Comparison of ENCODE assay signal across 2 cellular contexts in the genomic region with DNA sequence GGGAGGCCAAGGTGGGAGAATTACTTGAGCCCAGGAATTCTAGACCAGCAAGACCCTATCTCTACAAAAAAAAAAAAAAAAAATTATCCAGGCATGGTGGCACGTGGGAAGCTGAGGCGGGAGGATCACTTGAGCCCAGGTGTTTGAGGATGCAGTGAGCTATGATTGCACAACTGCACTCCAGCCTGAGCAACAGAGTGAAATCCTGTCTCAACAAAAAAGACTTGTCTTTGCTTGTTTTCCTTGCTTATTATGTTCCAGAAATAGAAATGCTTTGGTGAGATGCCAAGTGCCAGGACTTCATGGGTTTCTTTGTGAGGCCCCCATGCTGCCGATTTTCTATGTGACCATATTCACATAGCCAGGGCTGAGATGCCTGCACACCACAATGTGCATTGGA.
TF ChIP-seq lines count a peak whose summit lies in the region.

No MANE protein-coding gene starts in this region.

TF ChIP-seq in IMR-90, 13 proteins besides CTCF, POLR2A, EP300 and RAD21 (continued from another document):
- TF ChIP-seq, protein P1, sequence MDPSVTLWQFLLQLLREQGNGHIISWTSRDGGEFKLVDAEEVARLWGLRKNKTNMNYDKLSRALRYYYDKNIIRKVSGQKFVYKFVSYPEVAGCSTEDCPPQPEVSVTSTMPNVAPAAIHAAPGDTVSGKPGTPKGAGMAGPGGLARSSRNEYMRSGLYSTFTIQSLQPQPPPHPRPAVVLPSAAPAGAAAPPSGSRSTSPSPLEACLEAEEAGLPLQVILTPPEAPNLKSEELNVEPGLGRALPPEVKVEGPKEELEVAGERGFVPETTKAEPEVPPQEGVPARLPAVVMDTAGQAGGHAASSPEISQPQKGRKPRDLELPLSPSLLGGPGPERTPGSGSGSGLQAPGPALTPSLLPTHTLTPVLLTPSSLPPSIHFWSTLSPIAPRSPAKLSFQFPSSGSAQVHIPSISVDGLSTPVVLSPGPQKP (IDR thresholded peaks at IDR 0.05; ENCODE audit: borderline replicate concordance, low read depth, low read length) = no peak
- TF ChIP-seq CEBPB (IDR thresholded peaks at IDR 0.05; ENCODE audit: low read depth, low read length) = peak; percentile 51

TF ChIP-seq in SK-N-SH treated with all-trans-retinoic acid at 6 μM for 48 hours, 23 proteins besides CTCF, POLR2A, EP300 and RAD21 (continued from another document):
- TF ChIP-seq SNAI2 (CRISPR knock-in tag; IDR thresholded peaks at IDR 0.05) = no peak
- no peak for TF ChIP-seq ZC3H10 (CRISPR knock-in tag; IDR thresholded peaks at IDR 0.05)
- no peak for TF ChIP-seq ESRRG (CRISPR knock-in tag; IDR thresholded peaks at IDR 0.05)
- TF ChIP-seq GLIS3 (CRISPR knock-in tag; IDR thresholded peaks at IDR 0.05) = no peak
- TF ChIP-seq ZNF565 (CRISPR knock-in tag; conservative IDR thresholded peaks at IDR 0.05; ENCODE audit: low read depth) = no peak
- no peak for TF ChIP-seq TOX (CRISPR knock-in tag; IDR thresholded peaks at IDR 0.05; ENCODE audit: borderline replicate concordance)
